ENCODE assay signal across 11 cellular contexts in the genomic region with DNA sequence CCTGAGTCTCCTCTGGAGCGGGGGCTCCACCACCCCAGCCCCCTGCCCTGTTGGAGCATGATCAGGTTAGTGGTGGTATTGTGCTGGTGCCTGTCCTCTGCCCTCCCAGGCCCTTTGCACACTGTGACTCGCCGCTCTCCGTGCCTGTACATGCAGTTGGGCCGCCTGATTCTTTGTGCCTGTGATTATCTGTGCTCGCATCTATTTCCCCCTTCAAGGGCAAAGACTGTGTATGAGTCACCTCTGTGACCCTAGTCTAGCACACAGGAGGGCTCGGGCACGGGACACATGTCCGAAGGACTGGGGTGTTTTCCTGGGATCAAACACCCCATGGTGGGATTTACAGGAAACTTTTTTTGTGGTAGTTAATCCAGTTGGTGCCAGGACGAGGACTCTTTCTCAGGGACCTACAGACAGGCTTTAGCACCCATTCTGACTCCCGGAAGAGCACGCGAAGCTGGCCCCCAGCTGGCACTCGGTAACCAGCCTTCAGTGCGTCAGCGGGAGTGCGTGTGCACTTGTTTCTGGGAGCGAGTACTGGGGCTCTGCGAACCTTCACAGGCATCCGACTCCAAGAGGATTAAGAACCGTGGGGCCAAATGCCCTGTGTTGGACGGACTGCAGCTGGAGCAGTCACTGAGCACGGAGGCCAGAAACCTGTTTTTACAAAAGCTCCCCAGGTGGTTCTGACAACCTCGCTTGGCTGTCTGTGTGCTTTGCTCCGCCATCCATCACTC. TPM values are rescaled to one million over a fixed set of nuclear protein-coding genes. Genes with fewer than 3 reads are reported as not detected.
A peak's percentile ranks its signal among the peaks of the same experiment; 100 is the strongest.
DNase-seq lines count a peak whose midpoint lies in the region; ATAC-seq and TF ChIP-seq lines count a peak whose summit lies in the region.
"Had no signal": no experiment of that assay in that cellular context is flagged by ENCODE, and none has a peak within 500 bp of the region (broad histone marks: within the 10 kb centered on the region; RNA-seq: fewer than 3 reads in every experiment).

No MANE protein-coding gene starts in this region.

- H3K4me3 ChIP-seq in WERI-Rb-1 (ENCODE audit: low read depth, low read length) (no peak overlapping the region), fibroblast of lung (replicated peaks in 1 of 4; ENCODE audit: control extremely low read depth in 1 of 4, insufficient read depth in 1 of 4, low read depth in 3 of 4, low read length in 4 of 4) (no peak overlapping the region), prostate gland (no peak overlapping the region)
- H3K4me3 ChIP-seq: esophagus muscularis mucosa had no signal

- TF ChIP-seq CTCF in WERI-Rb-1 (IDR thresholded peaks at IDR 0.05; ENCODE audit: low read depth, low read length): no peak
- TF ChIP-seq CTCF in fibroblast of lung (conservative IDR thresholded peaks at IDR 0.05 in 1 of 2, IDR thresholded peaks at IDR 0.05 in 1 of 2; ENCODE audit: low read depth in 1 of 2, low read length in 2 of 2): no peak
- TF ChIP-seq CTCF in prostate gland (IDR thresholded peaks at IDR 0.05): no peak

- H3K4me2 ChIP-seq in fibroblast of lung (ENCODE audit: extremely low read depth, insufficient read depth, low read length): no peak overlapping the region

- WGBS in prostate gland: 34% methylated on average over 25 of the region's 25 CpGs

- peaks cover 45% of the 10 kb centered on the region for H3K4me1 ChIP-seq in fibroblast of lung (ENCODE audit: control insufficient read depth, extremely low read depth, insufficient read depth, low read length)
- H3K4me1 ChIP-seq in prostate gland (replicated peaks): peaks cover 27% of the 10 kb centered on the region

- ATAC-seq in GM18873 (IDR thresholded peaks at IDR 0.05; ENCODE audit: low FRiP score, unreplicated experiment) (no peak), HG03135 (IDR thresholded peaks at IDR 0.05; ENCODE audit: unreplicated experiment) (no peak), HG03457 (IDR thresholded peaks at IDR 0.05; ENCODE audit: unreplicated experiment) (no peak), HG03095 (IDR thresholded peaks at IDR 0.05; ENCODE audit: unreplicated experiment) (no peak)

- H4K20me1 ChIP-seq in fibroblast of lung (ENCODE audit: control insufficient read depth, extremely low read depth, insufficient read depth, low read length): no peaks in the 10 kb centered on the region

- peak; percentile 22 for TF ChIP-seq POLR2A in prostate gland (IDR thresholded peaks at IDR 0.05)

- H3K36me3 ChIP-seq in WERI-Rb-1 (peaks cover 30% of the 10 kb centered on the region), fibroblast of lung (ENCODE audit: control insufficient read depth, insufficient read depth, low read length) (no peaks in the 10 kb centered on the region), prostate gland (no peaks in the 10 kb centered on the region)

- intact Hi-C loops in prostate gland (cut with DNase I): no loop called here

- H3K9ac ChIP-seq in fibroblast of lung (ENCODE audit: insufficient read depth, low read length): no peak overlapping the region

- no peaks in the 10 kb centered on the region for H3K9me3 ChIP-seq in WERI-Rb-1 (ENCODE audit: severe bottlenecking)
- no peaks in the 10 kb centered on the region for H3K9me3 ChIP-seq in fibroblast of lung (ENCODE audit: control insufficient read depth, insufficient read depth, low read depth, low read length)
- no peaks in the 10 kb centered on the region for H3K9me3 ChIP-seq in prostate gland
- H3K9me3 ChIP-seq: esophagus muscularis mucosa had no signal

- no peak overlapping the region for H2AFZ ChIP-seq in fibroblast of lung (ENCODE audit: low read length)

- peaks cover 98% of the 10 kb centered on the region for H3K79me2 ChIP-seq in fibroblast of lung (ENCODE audit: control insufficient read depth, insufficient read depth, low read length)

- H3K27ac ChIP-seq in WERI-Rb-1 (no peak overlapping the region), fibroblast of lung (ENCODE audit: insufficient read depth, low read length) (peak overlapping the region; percentile 74), prostate gland (peak overlapping the region in 1 of 2 donors; percentile 43)

- H3K27me3 ChIP-seq in WERI-Rb-1 (ENCODE audit: insufficient read depth, low read depth, severe bottlenecking) (no peaks in the 10 kb centered on the region), fibroblast of lung (ENCODE audit: control insufficient read depth, insufficient read depth, low read length) (no peaks in the 10 kb centered on the region), prostate gland (replicated peaks; ENCODE audit: insufficient read depth) (no peaks in the 10 kb centered on the region)
- H3K27me3 ChIP-seq: esophagus muscularis mucosa had no signal

- DNase-seq in EH (ENCODE audit: low read depth): peak; percentile 18
- DNase-seq in WERI-Rb-1: peak; percentile 56
- DNase-seq in fibroblast of lung (ENCODE audit: low read depth in 2 of 2): peak in 1 of 2 donors; percentile 52
- DNase-seq in prostate gland (ENCODE audit: low spot score): no peak
- DNase-seq: NCI-H526 treated with DMSO at 0.1 percent for 48 hours; stimulated activated CD4-positive, alpha-beta T cell treated with anti-CD3 and anti-CD28 coated beads, Interleukin-4, amount 100 ng/mL, for 24 hours had no signal

RNA-seq across cellular contexts. Expression of gene PPP1R37, which starts 6.7 kb away (rescaled TPM):
- total RNA-seq in fibroblast of lung (34.4 and 36.0 TPM in 2 replicates), prostate gland (10 to 100 TPM; 50.1 to 90.3 TPM)
- 11.3 and 12.3 TPM in 2 replicates for polyA plus RNA-seq in fibroblast of lung
- 20.1 and 25.3 TPM in 2 replicates for polyA plus RNA-seq in fibroblast of lung (2012)
- polyA minus RNA-seq in fibroblast of lung (ENCODE audit: low replicate concordance): 14.0 and 19.4 TPM in 2 replicates

RNA-seq across cellular contexts. Expression of gene GEMIN7, which starts 20.6 kb away (rescaled TPM):
- 12.3 and 15.7 TPM in 2 replicates for total RNA-seq in fibroblast of lung
- polyA plus RNA-seq in fibroblast of lung: 18.0 and 19.0 TPM in 2 replicates
- polyA plus RNA-seq in fibroblast of lung (2012): 24.7 and 31.4 TPM in 2 replicates
- polyA minus RNA-seq in fibroblast of lung (ENCODE audit: low replicate concordance): 4.3 and 17.5 TPM in 2 replicates
- 10 to 100 TPM; 13.9 to 41.0 TPM for total RNA-seq in prostate gland

RNA-seq across cellular contexts. Expression of gene ZNF296, which starts 23.4 kb away (rescaled TPM):
- total RNA-seq in fibroblast of lung: not detected in 2 replicates
- polyA plus RNA-seq in fibroblast of lung: 0.03 and 0.08 TPM in 2 replicates
- polyA plus RNA-seq in fibroblast of lung (2012): 0.23 and 0.58 TPM in 2 replicates
- polyA minus RNA-seq in fibroblast of lung (ENCODE audit: low replicate concordance): 0.19 and 0.24 TPM in 2 replicates
- total RNA-seq in prostate gland: 1 to 10 TPM in 1 of 2 donors, under 1 TPM in 1; 0.87 to 2.9 TPM
